In genomic region chr6:88843040-88843439, GRCh38 we compare ENCODE assay signal across 14 cellular contexts.
DNase-seq lines count a peak whose midpoint lies in the region; ATAC-seq and TF ChIP-seq lines count a peak whose summit lies in the region.
"Had no signal": no experiment of that assay in that cellular context is flagged by ENCODE, and none has a peak within 500 bp of the region (broad histone marks: within the 10 kb centered on the region; RNA-seq: fewer than 3 reads in every experiment).

No MANE protein-coding gene starts in this region.

- no peak for TF ChIP-seq CTCF in choroid plexus epithelial cell (conservative IDR thresholded peaks at IDR 0.05; ENCODE audit: low read depth, low read length)

- ATAC-seq in HG03175 (IDR thresholded peaks at IDR 0.05; ENCODE audit: unreplicated experiment) (no peak), GM19397 (IDR thresholded peaks at IDR 0.05; ENCODE audit: unreplicated experiment) (no peak)

- DNase-seq in A172 (ENCODE audit: low spot score) = peak; percentile 14
- DNase-seq in HCEC 1CT = peak; percentile 88
- peak; percentile 76 for DNase-seq in choroid plexus epithelial cell (ENCODE audit: low read depth)
- peak; percentile 41 for DNase-seq in inferior parietal cortex (ENCODE audit: extremely low spot score)
- DNase-seq in HPDE6-E6E7 (ENCODE audit: extremely low spot score) = no peak
- no peak for DNase-seq in activated CD4-positive, alpha-beta T cell treated with anti-CD3 and anti-CD28 coated beads for 48 hours
- DNase-seq: activated CD4-positive, alpha-beta T cell treated with anti-CD3 and anti-CD28 coated beads, Interleukin-2, amount 50 U/mL, for 1 hour; KG1; NCI-H1436 treated with DMSO at 0.1 percent for 48 hours; NCI-H524 treated with DMSO at 0.1 percent for 48 hours; spleen; T-helper 2 cell had no signal

- no peak overlapping the region for H3K4me3 ChIP-seq in choroid plexus epithelial cell (ENCODE audit: low read depth, low read length)
- H3K4me3 ChIP-seq: spleen had no signal

Comparison
In these comparisons a context has a peak if more than half of its experiments do, and no peak if none do; other contexts are left out.
1. DNase-seq: peak in A172 (single experiment), HCEC 1CT (single experiment), choroid plexus epithelial cell (single experiment) and inferior parietal cortex (single experiment); none in HPDE6-E6E7 (single experiment) and activated CD4-positive, alpha-beta T cell treated with anti-CD3 and anti-CD28 coated beads for 48 hours (single experiment).